13 cellular contexts compared by ENCODE assay signal in the genomic region with DNA sequence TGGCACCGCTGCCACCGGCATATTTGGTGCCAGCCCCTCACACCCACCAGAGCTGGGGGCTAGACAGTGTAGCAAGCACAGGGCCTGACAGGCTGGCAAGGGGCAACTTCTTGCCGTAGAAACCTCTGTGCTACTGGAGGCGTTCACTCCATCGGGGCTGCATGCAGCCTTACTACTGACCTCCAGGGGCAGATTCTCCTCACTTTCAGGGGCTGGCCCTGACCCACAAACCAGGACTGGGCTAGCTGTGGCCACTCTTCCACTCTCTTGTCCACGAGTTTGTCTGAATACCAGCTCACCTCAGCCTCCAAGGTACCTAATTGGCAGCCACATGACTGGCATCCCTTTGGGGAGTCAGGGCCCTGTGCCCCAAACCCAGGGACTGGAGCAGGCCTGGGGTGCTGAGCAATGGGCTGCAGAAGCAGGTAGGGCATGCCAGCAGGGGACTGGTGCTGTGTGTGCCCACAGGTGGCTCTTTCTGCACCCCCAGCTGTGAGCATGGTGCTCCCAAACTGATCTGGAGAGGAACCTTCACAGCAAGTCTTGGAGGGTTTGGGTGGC. TPM values are rescaled to one million over a fixed set of nuclear protein-coding genes. Genes with fewer than 3 reads are reported as not detected.
A peak's percentile ranks its signal among the peaks of the same experiment; 100 is the strongest.
DNase-seq lines count a peak whose midpoint lies in the region; ATAC-seq, FAIRE-seq and TF ChIP-seq lines count a peak whose summit lies in the region.
"Had no signal": no experiment of that assay in that cellular context is flagged by ENCODE, and none has a peak within 500 bp of the region (broad histone marks: within the 10 kb centered on the region; RNA-seq: fewer than 3 reads in every experiment).

No MANE protein-coding gene starts in this region.

- H2AFZ ChIP-seq in K562 (ENCODE audit: low read depth, low read length), result no peak overlapping the region

- no peak for FAIRE-seq in K562 (lab: Jason Lieb, UNC)

- in situ Hi-C loops in K562 (cut with MboI), result no loop called here

- BruUV-seq in K562 (replicated peaks; lab: Mats Ljungman, UMichigan), result no TSS peak

- no peak for DNase-seq in AG10803 (ENCODE audit: low read depth)
- DNase-seq in H7, result peak; percentile 89
- DNase-seq in K562 (ENCODE audit: extremely low read depth in 1 of 4, low spot score in 3 of 4), result peak in 1 of 4 experiments; percentile 18
- DNase-seq in lower lobe of right lung, result peak; percentile 18
- no peak for DNase-seq in occipital lobe (lab: John Stamatoyannopoulos, UW)
- DNase-seq in stimulated activated CD4-positive, alpha-beta T cell treated with anti-CD3 and anti-CD28 coated beads, Interleukin-4, amount 100 ng/mL, for 4 hours, result no peak
- DNase-seq in stimulated activated CD4-positive, alpha-beta T cell treated with anti-CD3 and anti-CD28 coated beads, Interleukin-2, amount 100 ng/mL, for 24 hours, result no peak
- DNase-seq: activated CD4-positive, alpha-beta T cell treated with anti-CD3 and anti-CD28 coated beads, Interleukin-2, amount 50 U/mL, for 4 hours; effector memory CD8-positive, alpha-beta T cell; naive thymus-derived CD4-positive, alpha-beta T cell; NCI-H2081 treated with DMSO at 0.1 percent for 48 hours had no signal

- intact Hi-C loops in K562 (cut with micrococcal nuclease), result no loop called here
- intact Hi-C loops in lower lobe of right lung (cut with DNase I), result no loop called here

- H3K9ac ChIP-seq in K562 (ENCODE audit: insufficient read depth in 1 of 2, low read depth in 2 of 2, low read length in 2 of 2), result no peak overlapping the region

- no peaks in the 10 kb centered on the region for H3K79me2 ChIP-seq in K562 (ENCODE audit: control insufficient read depth, insufficient read depth, low read length)

- H3K4me3 ChIP-seq in AG10803 (ENCODE audit: low read length) (no peak overlapping the region), H7 (ENCODE audit: insufficient read depth, low read depth, low read length) (no peak overlapping the region), K562 (no peak overlapping the region), lower lobe of right lung (no peak overlapping the region)
- H3K4me3 ChIP-seq: SJSA1 had no signal

- H4K20me1 ChIP-seq in K562 (replicated peaks; ENCODE audit: control insufficient read depth, insufficient read depth, low read length), result peaks cover 4% of the 10 kb centered on the region; the same call in 1 of the 2 replicates

- H3K4me2 ChIP-seq in K562 (ENCODE audit: insufficient read depth, low read length), result no peak overlapping the region

- POLR2A ChIA-PET in K562 (lab: Yijun Ruan, JAX), result interaction anchor here (0.7 to 1.2 kb wide), 3 partner anchors 11 to 18 kb away, joined by 3 to 5 read pairs (median 3); no protein-coding TSS in a partner anchor

- CTCF ChIA-PET in K562 (lab: Yijun Ruan, JAX; ENCODE audit: low intra/inter-chr PET ratio), result no interaction called here

- no peaks in the 10 kb centered on the region for H3K9me1 ChIP-seq in K562 (ENCODE audit: control insufficient read depth, insufficient read depth, low read length)

- H3K27me3 ChIP-seq in H7 (ENCODE audit: control insufficient read depth, insufficient read depth, low read length), result peaks cover 93% of the 10 kb centered on the region
- peaks cover 13 to 57% of the 10 kb centered on the region in 2 experiments for H3K27me3 ChIP-seq in K562 (ENCODE audit: control insufficient read depth in 2 of 2, insufficient read depth in 2 of 2, low read length in 2 of 2)
- H3K27me3 ChIP-seq in lower lobe of right lung (ENCODE audit: low read depth), result peaks cover 93% of the 10 kb centered on the region

- peak; percentile 56 for ATAC-seq in K562
- ATAC-seq in lower lobe of right lung, result no peak
- no peak for ATAC-seq in HG02970 (IDR thresholded peaks at IDR 0.05; ENCODE audit: low FRiP score, unreplicated experiment)
- ATAC-seq: effector memory CD8-positive, alpha-beta T cell; naive thymus-derived CD4-positive, alpha-beta T cell had no signal

- TF ChIP-seq EP300 in K562 (IDR thresholded peaks at IDR 0.05; ENCODE audit: low read length), result no peak

- H3K27ac ChIP-seq in K562 (ENCODE audit: extremely low read depth, low read depth, low read length), result no peak overlapping the region
- no peak overlapping the region for H3K27ac ChIP-seq in lower lobe of right lung
- H3K27ac ChIP-seq: SJSA1 had no signal

- no peak for TF ChIP-seq POLR2A in K562 (conservative IDR thresholded peaks at IDR 0.05)

- H3K36me3 ChIP-seq in H7 (replicated peaks; ENCODE audit: control insufficient read depth, insufficient read depth, low read length) (no peaks in the 10 kb centered on the region), K562 (ENCODE audit: control insufficient read depth, insufficient read depth, low read length) (no peaks in the 10 kb centered on the region), lower lobe of right lung (no peaks in the 10 kb centered on the region)
- H3K36me3 ChIP-seq: SJSA1 had no signal

- TF ChIP-seq CTCF in AG10803 (conservative IDR thresholded peaks at IDR 0.05; ENCODE audit: low read length) (0 out of 2 replicates have a peak, but pooled peaks have one; percentile 6), K562 (IDR thresholded peaks at IDR 0.05 in 2 of 3, conservative IDR thresholded peaks at IDR 0.05 in 1 of 3; ENCODE audit: insufficient read depth in 2 of 3, low read depth in 1 of 3, low read length in 3 of 3) (no peak; a peak in 1 of 6 replicates), lower lobe of right lung (IDR thresholded peaks at IDR 0.05) (no peak)

- 5% methylated on average over 6 of the region's 6 CpGs for WGBS in K562 (ENCODE audit: insufficient coverage, low coverage, missing lambda C conversion rate)

- TF ChIP-seq RAD21 in K562 (CRISPR knock-in tag; conservative IDR thresholded peaks at IDR 0.05 in 1 of 2, IDR thresholded peaks at IDR 0.05 in 1 of 2), result no peak

- no peaks in the 10 kb centered on the region for H3K9me3 ChIP-seq in K562 (replicated peaks; ENCODE audit: control insufficient read depth, insufficient read depth, low read depth, low read length)
- no peaks in the 10 kb centered on the region for H3K9me3 ChIP-seq in lower lobe of right lung
- H3K9me3 ChIP-seq: SJSA1 had no signal

- peaks cover 0 to 3% of the 10 kb centered on the region in 2 experiments; a peak in 1 of 5 replicates for H3K4me1 ChIP-seq in K562 (replicated peaks in 1 of 2; ENCODE audit: control insufficient read depth in 2 of 2, insufficient read depth in 2 of 2, low read length in 2 of 2)
- peaks cover 26% of the 10 kb centered on the region for H3K4me1 ChIP-seq in lower lobe of right lung

TF ChIP-seq in K562, 482 proteins besides CTCF, POLR2A, EP300 and RAD21 (continues in another document):
- TF ChIP-seq, protein P1, sequence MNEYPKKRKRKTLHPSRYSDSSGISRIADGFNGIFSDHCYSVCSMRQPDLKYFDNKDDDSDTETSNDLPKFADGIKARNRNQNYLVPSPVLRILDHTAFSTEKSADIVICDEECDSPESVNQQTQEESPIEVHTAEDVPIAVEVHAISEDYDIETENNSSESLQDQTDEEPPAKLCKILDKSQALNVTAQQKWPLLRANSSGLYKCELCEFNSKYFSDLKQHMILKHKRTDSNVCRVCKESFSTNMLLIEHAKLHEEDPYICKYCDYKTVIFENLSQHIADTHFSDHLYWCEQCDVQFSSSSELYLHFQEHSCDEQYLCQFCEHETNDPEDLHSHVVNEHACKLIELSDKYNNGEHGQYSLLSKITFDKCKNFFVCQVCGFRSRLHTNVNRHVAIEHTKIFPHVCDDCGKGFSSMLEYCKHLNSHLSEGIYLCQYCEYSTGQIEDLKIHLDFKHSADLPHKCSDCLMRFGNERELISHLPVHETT (CRISPR knock-in tag; conservative IDR thresholded peaks at IDR 0.05 in 1 of 2, IDR thresholded peaks at IDR 0.05 in 1 of 2), result no peak
- TF ChIP-seq ILK (tag; IDR thresholded peaks at IDR 0.05; ENCODE audit: borderline replicate concordance, low read depth) (no peak), NCOA1 (IDR thresholded peaks at IDR 0.05; ENCODE audit: low read depth) (no peak), TEAD1 (CRISPR knock-in tag; IDR thresholded peaks at IDR 0.05) (no peak), PCBP2 (IDR thresholded peaks at IDR 0.05; ENCODE audit: low read depth, low read length, poor library complexity, severe bottlenecking) (no peak)
- TF ChIP-seq, protein P2, sequence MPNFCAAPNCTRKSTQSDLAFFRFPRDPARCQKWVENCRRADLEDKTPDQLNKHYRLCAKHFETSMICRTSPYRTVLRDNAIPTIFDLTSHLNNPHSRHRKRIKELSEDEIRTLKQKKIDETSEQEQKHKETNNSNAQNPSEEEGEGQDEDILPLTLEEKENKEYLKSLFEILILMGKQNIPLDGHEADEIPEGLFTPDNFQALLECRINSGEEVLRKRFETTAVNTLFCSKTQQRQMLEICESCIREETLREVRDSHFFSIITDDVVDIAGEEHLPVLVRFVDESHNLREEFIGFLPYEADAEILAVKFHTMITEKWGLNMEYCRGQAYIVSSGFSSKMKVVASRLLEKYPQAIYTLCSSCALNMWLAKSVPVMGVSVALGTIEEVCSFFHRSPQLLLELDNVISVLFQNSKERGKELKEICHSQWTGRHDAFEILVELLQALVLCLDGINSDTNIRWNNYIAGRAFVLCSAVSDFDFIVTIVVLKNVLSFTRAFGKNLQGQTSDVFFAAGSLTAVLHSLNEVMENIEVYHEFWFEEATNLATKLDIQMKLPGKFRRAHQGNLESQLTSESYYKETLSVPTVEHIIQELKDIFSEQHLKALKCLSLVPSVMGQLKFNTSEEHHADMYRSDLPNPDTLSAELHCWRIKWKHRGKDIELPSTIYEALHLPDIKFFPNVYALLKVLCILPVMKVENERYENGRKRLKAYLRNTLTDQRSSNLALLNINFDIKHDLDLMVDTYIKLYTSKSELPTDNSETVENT (CRISPR knock-in tag; IDR thresholded peaks at IDR 0.05), result no peak

RNA-seq across cellular contexts. Expression of a gene that starts 2.1 kb away (rescaled TPM):
- 0.22 and 0.94 TPM in 2 replicates for total RNA-seq in H7 (2014; rRNA removed; shearing (Covaris generic))
- total RNA-seq in K562 (2011; cell fraction: chromatin; rRNA removed; ENCODE audit: low replicate concordance), result not detected in 2 replicates
- not detected in 2 replicates for total RNA-seq in K562 (2011; cell fraction: nucleolus; rRNA removed)
- total RNA-seq in K562 (2011; cell fraction: nucleoplasm; rRNA removed), result not detected in 2 replicates
- total RNA-seq in K562 (2014; rRNA removed) (not detected in 2 replicates), K562 (2014; rRNA removed; fragmentation: Illumina TruSeq; extraction: Trizol) (not detected in 2 replicates), K562 (2015; rRNA removed; fragmentation: Illumina TruSeq; extraction: Trizol) (not detected in 2 replicates), K562 (2021) (not detected in 2 replicates), lower lobe of right lung (not detected), occipital lobe (1.9 TPM)
- polyA plus RNA-seq in K562 (2011; rRNA removed) (not detected in 2 replicates), K562 (2014; fragmentation: Illumina TruSeq; extraction: Trizol) (not detected in 2 replicates), K562 (2014; fragmentation: Nextera tagmentation; extraction: Ambion mirVana) (not detected), K562 (2014; rRNA removed) (not detected in 2 replicates)
- polyA plus RNA-seq in K562 (2011; cell fraction: cytosol; rRNA removed), result not detected in 2 replicates
- polyA plus RNA-seq in K562 (2011; cell fraction: nucleus; rRNA removed), result not detected in 2 replicates
- not detected in 2 replicates for polyA plus RNA-seq in K562 (2012)
- not detected in 2 replicates for polyA minus RNA-seq in K562 (2011; rRNA and poly(A)+ RNA removed)
- polyA minus RNA-seq in K562 (2011; cell fraction: cytosol; rRNA and poly(A)+ RNA removed), result not detected in 2 replicates
- not detected in 2 replicates for polyA minus RNA-seq in K562 (2011; cell fraction: nucleus; rRNA and poly(A)+ RNA removed)
- total RNA-seq: naive thymus-derived CD4-positive, alpha-beta T cell; SJSA1 had no signal
- polyA plus RNA-seq: naive thymus-derived CD4-positive, alpha-beta T cell had no signal

Comparison
In these comparisons a context has a peak if more than half of its experiments do, and no peak if none do; other contexts are left out.
1. DNase-seq: peak in H7 (single experiment) and lower lobe of right lung (single experiment); none in AG10803 (single experiment), occipital lobe (single experiment), stimulated activated CD4-positive, alpha-beta T cell treated with anti-CD3 and anti-CD28 coated beads, Interleukin-4, amount 100 ng/mL, for 4 hours (0 of 2) and stimulated activated CD4-positive, alpha-beta T cell treated with anti-CD3 and anti-CD28 coated beads, Interleukin-2, amount 100 ng/mL, for 24 hours (0 of 2).